9 cellular contexts compared by ENCODE assay signal in genomic region chr7:13800694-13801448, GRCh38.
DNase-seq lines count a peak whose midpoint lies in the region; FAIRE-seq and TF ChIP-seq lines count a peak whose summit lies in the region.
"Had no signal": no experiment of that assay in that cellular context is flagged by ENCODE, and none has a peak within 500 bp of the region (broad histone marks: within the 10 kb centered on the region; RNA-seq: fewer than 3 reads in every experiment).

No MANE protein-coding gene starts in this region.

- no peaks in the 10 kb centered on the region for H3K4me1 ChIP-seq in kidney (ENCODE audit: control insufficient read depth in 1 of 2, insufficient read depth in 1 of 2, low read depth in 1 of 2, low read length in 2 of 2)

- DNase-seq in NCI-H82 (lab: John Stamatoyannopoulos, UW) (peak; percentile 33), NCI-H82 treated with DMSO at 0.1 percent for 48 hours (lab: John Stamatoyannopoulos, UW; ENCODE audit: unreplicated experiment) (no peak), NCI-H446 (lab: John Stamatoyannopoulos, UW) (peak; percentile 25 to 67), dedifferentiated amniotic fluid mesenchymal stem cell (ENCODE audit: extremely low spot score) (peak; percentile 30), renal cortical epithelial cell (ENCODE audit: low read depth) (peak; percentile 80), kidney (no peak), HT-29 (ENCODE audit: low spot score) (no peak), erythroblast (lab: John Stamatoyannopoulos, UW) (no peak)
- DNase-seq: activated gamma-delta T cell treated with Interleukin-2 at 50 U/mL for 16 hours had no signal

- TF ChIP-seq CTCF in kidney (IDR thresholded peaks at IDR 0.05; ENCODE audit: borderline replicate concordance, extremely low read depth, insufficient read depth): no peak

- H3K4me3 ChIP-seq in kidney (ENCODE audit: low read length in 2 of 2): no peak overlapping the region

- H3K9ac ChIP-seq in kidney (ENCODE audit: low read length in 2 of 2): no peak overlapping the region

- intact Hi-C loops in kidney (cut with DNase I): no loop called here

- TF ChIP-seq POLR2A in erythroblast (IDR thresholded peaks at IDR 0.05; ENCODE audit: low read length): no peak

- H3K36me3 ChIP-seq in kidney (ENCODE audit: control insufficient read depth in 1 of 2, insufficient read depth in 2 of 2, low read length in 2 of 2): no peaks in the 10 kb centered on the region

- H3K27ac ChIP-seq in kidney (ENCODE audit: low read depth in 2 of 2, low read length in 2 of 2): no peak overlapping the region

- no peak for FAIRE-seq in kidney (lab: Jason Lieb, UNC)

- no peaks in the 10 kb centered on the region for H3K9me3 ChIP-seq in kidney (ENCODE audit: control insufficient read depth in 1 of 2, low read length in 2 of 2)

Comparison
In these comparisons a context has a peak if more than half of its experiments do, and no peak if none do; other contexts are left out.
1. DNase-seq: peak in NCI-H82 (single experiment), NCI-H446 (2 of 2), dedifferentiated amniotic fluid mesenchymal stem cell (single experiment) and renal cortical epithelial cell (single experiment); none in NCI-H82 treated with DMSO at 0.1 percent for 48 hours (single experiment), kidney (single experiment), HT-29 (single experiment) and erythroblast (0 of 2).